1 cellular context compared by ENCODE assay signal in the genomic region with DNA sequence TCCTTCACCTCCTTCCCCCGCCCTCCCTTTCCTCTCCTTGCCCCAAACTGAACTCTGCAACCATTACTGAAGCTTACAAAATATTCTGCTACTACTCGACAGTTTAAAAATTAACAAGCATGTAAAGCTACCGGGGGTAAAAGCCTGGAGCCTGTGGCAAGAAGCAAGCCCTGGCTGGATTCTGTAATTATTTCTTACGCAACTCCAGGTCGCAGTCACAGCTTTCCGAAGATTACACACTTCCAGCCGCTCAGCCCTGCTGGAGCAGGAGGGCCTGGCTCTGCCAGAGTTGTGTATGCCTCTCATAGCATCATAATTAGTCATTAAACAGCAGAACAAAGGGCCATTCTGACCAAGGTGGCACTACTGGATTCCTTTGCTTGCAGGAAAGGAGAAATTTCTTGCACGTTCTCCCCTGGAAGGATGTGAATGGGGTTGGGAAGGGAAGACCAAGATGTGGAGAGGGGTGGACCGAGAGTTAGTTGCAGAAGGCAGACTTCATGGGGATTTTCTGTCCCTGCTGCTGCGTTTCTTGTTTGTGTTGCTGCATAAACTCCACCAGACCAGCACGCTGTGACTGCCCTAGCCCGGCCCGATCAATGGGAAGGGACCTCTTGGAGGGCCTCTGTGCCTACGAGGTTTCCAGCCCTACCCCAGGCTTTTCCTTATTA.
TF ChIP-seq lines count a peak whose summit lies in the region.

No MANE protein-coding gene starts in this region.

TF ChIP-seq in HepG2, 621 proteins besides CTCF, POLR2A, EP300 and RAD21 (continued from another document and continues in another):
- TF ChIP-seq, protein P1, sequence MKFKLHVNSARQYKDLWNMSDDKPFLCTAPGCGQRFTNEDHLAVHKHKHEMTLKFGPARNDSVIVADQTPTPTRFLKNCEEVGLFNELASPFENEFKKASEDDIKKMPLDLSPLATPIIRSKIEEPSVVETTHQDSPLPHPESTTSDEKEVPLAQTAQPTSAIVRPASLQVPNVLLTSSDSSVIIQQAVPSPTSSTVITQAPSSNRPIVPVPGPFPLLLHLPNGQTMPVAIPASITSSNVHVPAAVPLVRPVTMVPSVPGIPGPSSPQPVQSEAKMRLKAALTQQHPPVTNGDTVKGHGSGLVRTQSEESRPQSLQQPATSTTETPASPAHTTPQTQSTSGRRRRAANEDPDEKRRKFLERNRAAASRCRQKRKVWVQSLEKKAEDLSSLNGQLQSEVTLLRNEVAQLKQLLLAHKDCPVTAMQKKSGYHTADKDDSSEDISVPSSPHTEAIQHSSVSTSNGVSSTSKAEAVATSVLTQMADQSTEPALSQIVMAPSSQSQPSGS (CRISPR knock-in tag; IDR thresholded peaks at IDR 0.05): peak; percentile 90
- TF ChIP-seq ZNF605 (CRISPR knock-in tag; IDR thresholded peaks at IDR 0.05) (no peak; the same call in none of the 2 replicates), ZNF619 (CRISPR knock-in tag; IDR thresholded peaks at IDR 0.05) (no peak), LCORL (IDR thresholded peaks at IDR 0.05) (no peak; the same call in 1 of the 2 replicates), LCORL (CRISPR knock-in tag; IDR thresholded peaks at IDR 0.05) (peak; percentile 86), ZNF292 (CRISPR knock-in tag; IDR thresholded peaks at IDR 0.05; ENCODE audit: borderline replicate concordance, low read depth) (peak; percentile 99), ZNF883 (CRISPR knock-in tag; IDR thresholded peaks at IDR 0.05; ENCODE audit: not compliant biosample characterization) (no peak), CREB1 (IDR thresholded peaks at IDR 0.05) (peak; percentile 17; the same call in 1 of the 2 replicates), CREB1 (CRISPR knock-in tag; IDR thresholded peaks at IDR 0.05) (peak; percentile 84), ZNF891 (CRISPR knock-in tag; IDR thresholded peaks at IDR 0.05) (no peak), SKI (IDR thresholded peaks at IDR 0.05; ENCODE audit: partially characterized antibody) (peak; percentile 74), ZNF101 (CRISPR knock-in tag; IDR thresholded peaks at IDR 0.05; ENCODE audit: borderline replicate concordance, low read depth) (no peak), TOE1 (CRISPR knock-in tag; IDR thresholded peaks at IDR 0.05) (peak; percentile 77; the same call in 1 of the 2 replicates), SRY (CRISPR knock-in tag; IDR thresholded peaks at IDR 0.05) (peak; percentile 47; the same call in 1 of the 2 replicates), SCMH1 (CRISPR knock-in tag; IDR thresholded peaks at IDR 0.05; ENCODE audit: borderline replicate concordance) (no peak), KLF11 (CRISPR knock-in tag; IDR thresholded peaks at IDR 0.05) (no peak; the same call in 1 of the 2 replicates), ZFP1 (CRISPR knock-in tag; IDR thresholded peaks at IDR 0.05) (peak; percentile 91; the same call in 1 of the 2 replicates), TP53 (CRISPR knock-in tag; conservative IDR thresholded peaks at IDR 0.05) (no peak), ZSCAN12 (CRISPR knock-in tag; IDR thresholded peaks at IDR 0.05) (no peak), HNRNPH1 (optimal IDR thresholded peaks at IDR 0.05; ENCODE audit: low read depth, low read length) (no peak), JUN (CRISPR knock-in tag; IDR thresholded peaks at IDR 0.05) (no peak; the same call in 1 of the 2 replicates), XBP1 (CRISPR knock-in tag; IDR thresholded peaks at IDR 0.05) (no peak), ZBTB42 (CRISPR knock-in tag; IDR thresholded peaks at IDR 0.05) (no peak; the same call in 1 of the 2 replicates), PRPF4 (IDR thresholded peaks at IDR 0.05; ENCODE audit: low read depth, low read length, poor library complexity, severe bottlenecking) (no peak), ZNF264 (CRISPR knock-in tag; IDR thresholded peaks at IDR 0.05) (no peak), ZMYM4 (CRISPR knock-in tag; IDR thresholded peaks at IDR 0.05) (peak; percentile 93)
- TF ChIP-seq, protein P2, sequence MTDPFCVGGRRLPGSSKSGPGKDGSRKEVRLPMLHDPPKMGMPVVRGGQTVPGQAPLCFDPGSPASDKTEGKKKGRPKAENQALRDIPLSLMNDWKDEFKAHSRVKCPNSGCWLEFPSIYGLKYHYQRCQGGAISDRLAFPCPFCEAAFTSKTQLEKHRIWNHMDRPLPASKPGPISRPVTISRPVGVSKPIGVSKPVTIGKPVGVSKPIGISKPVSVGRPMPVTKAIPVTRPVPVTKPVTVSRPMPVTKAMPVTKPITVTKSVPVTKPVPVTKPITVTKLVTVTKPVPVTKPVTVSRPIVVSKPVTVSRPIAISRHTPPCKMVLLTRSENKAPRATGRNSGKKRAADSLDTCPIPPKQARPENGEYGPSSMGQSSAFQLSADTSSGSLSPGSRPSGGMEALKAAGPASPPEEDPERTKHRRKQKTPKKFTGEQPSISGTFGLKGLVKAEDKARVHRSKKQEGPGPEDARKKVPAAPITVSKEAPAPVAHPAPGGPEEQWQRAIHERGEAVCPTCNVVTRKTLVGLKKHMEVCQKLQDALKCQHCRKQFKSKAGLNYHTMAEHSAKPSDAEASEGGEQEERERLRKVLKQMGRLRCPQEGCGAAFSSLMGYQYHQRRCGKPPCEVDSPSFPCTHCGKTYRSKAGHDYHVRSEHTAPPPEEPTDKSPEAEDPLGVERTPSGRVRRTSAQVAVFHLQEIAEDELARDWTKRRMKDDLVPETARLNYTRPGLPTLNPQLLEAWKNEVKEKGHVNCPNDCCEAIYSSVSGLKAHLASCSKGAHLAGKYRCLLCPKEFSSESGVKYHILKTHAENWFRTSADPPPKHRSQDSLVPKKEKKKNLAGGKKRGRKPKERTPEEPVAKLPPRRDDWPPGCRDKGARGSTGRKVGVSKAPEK (CRISPR knock-in tag; IDR thresholded peaks at IDR 0.05; ENCODE audit: borderline replicate concordance): no peak
- TF ChIP-seq, protein P3, sequence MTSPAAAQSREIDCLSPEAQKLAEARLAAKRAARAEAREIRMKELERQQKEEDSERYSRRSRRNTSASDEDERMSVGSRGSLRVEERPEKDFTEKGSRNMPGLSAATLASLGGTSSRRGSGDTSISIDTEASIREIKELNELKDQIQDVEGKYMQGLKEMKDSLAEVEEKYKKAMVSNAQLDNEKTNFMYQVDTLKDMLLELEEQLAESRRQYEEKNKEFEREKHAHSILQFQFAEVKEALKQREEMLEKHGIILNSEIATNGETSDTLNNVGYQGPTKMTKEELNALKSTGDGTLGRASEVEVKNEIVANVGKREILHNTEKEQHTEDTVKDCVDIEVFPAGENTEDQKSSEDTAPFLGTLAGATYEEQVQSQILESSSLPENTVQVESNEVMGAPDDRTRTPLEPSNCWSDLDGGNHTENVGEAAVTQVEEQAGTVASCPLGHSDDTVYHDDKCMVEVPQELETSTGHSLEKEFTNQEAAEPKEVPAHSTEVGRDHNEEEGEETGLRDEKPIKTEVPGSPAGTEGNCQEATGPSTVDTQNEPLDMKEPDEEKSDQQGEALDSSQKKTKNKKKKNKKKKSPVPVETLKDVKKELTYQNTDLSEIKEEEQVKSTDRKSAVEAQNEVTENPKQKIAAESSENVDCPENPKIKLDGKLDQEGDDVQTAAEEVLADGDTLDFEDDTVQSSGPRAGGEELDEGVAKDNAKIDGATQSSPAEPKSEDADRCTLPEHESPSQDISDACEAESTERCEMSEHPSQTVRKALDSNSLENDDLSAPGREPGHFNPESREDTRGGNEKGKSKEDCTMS (CRISPR knock-in tag; conservative IDR thresholded peaks at IDR 0.05): no peak
- TF ChIP-seq, protein P4, sequence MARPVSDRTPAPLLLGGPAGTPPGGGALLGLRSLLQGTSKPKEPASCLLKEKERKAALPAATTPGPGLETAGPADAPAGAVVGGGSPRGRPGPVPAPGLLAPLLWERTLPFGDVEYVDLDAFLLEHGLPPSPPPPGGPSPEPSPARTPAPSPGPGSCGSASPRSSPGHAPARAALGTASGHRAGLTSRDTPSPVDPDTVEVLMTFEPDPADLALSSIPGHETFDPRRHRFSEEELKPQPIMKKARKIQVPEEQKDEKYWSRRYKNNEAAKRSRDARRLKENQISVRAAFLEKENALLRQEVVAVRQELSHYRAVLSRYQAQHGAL (CRISPR knock-in tag; IDR thresholded peaks at IDR 0.05; ENCODE audit: not compliant biosample characterization): no peak
- TF ChIP-seq, protein P5, sequence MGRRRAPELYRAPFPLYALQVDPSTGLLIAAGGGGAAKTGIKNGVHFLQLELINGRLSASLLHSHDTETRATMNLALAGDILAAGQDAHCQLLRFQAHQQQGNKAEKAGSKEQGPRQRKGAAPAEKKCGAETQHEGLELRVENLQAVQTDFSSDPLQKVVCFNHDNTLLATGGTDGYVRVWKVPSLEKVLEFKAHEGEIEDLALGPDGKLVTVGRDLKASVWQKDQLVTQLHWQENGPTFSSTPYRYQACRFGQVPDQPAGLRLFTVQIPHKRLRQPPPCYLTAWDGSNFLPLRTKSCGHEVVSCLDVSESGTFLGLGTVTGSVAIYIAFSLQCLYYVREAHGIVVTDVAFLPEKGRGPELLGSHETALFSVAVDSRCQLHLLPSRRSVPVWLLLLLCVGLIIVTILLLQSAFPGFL (CRISPR knock-in tag; IDR thresholded peaks at IDR 0.05): no peak
- TF ChIP-seq, protein P6, sequence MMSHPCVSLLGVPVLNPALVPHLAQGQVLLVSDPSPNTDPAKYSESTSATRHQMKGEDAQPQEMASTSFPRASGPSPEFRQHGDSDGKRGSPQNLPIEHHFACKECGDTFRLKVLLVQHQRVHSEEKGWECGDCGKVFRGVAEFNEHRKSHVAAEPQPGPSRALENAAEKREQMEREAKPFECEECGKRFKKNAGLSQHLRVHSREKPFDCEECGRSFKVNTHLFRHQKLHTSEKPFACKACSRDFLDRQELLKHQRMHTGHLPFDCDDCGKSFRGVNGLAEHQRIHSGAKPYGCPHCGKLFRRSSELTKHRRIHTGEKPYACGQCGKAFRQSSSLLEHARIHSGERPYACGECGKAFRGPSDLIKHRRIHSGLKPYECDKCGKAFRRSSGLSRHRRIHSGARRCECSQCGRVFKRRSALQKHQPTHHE (CRISPR knock-in tag; IDR thresholded peaks at IDR 0.05; ENCODE audit: borderline replicate concordance): no peak
- TF ChIP-seq, protein P7, sequence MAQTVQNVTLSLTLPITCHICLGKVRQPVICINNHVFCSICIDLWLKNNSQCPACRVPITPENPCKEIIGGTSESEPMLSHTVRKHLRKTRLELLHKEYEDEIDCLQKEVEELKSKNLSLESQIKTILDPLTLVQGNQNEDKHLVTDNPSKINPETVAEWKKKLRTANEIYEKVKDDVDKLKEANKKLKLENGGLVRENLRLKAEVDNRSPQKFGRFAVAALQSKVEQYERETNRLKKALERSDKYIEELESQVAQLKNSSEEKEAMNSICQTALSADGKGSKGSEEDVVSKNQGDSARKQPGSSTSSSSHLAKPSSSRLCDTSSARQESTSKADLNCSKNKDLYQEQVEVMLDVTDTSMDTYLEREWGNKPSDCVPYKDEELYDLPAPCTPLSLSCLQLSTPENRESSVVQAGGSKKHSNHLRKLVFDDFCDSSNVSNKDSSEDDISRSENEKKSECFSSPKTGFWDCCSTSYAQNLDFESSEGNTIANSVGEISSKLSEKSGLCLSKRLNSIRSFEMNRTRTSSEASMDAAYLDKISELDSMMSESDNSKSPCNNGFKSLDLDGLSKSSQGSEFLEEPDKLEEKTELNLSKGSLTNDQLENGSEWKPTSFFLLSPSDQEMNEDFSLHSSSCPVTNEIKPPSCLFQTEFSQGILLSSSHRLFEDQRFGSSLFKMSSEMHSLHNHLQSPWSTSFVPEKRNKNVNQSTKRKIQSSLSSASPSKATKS (CRISPR knock-in tag; IDR thresholded peaks at IDR 0.05): no peak
- TF ChIP-seq, protein P8, sequence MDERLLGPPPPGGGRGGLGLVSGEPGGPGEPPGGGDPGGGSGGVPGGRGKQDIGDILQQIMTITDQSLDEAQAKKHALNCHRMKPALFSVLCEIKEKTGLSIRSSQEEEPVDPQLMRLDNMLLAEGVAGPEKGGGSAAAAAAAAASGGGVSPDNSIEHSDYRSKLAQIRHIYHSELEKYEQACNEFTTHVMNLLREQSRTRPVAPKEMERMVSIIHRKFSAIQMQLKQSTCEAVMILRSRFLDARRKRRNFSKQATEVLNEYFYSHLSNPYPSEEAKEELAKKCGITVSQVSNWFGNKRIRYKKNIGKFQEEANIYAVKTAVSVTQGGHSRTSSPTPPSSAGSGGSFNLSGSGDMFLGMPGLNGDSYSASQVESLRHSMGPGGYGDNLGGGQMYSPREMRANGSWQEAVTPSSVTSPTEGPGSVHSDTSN (CRISPR knock-in tag; IDR thresholded peaks at IDR 0.05): no peak
- TF ChIP-seq, protein P9, sequence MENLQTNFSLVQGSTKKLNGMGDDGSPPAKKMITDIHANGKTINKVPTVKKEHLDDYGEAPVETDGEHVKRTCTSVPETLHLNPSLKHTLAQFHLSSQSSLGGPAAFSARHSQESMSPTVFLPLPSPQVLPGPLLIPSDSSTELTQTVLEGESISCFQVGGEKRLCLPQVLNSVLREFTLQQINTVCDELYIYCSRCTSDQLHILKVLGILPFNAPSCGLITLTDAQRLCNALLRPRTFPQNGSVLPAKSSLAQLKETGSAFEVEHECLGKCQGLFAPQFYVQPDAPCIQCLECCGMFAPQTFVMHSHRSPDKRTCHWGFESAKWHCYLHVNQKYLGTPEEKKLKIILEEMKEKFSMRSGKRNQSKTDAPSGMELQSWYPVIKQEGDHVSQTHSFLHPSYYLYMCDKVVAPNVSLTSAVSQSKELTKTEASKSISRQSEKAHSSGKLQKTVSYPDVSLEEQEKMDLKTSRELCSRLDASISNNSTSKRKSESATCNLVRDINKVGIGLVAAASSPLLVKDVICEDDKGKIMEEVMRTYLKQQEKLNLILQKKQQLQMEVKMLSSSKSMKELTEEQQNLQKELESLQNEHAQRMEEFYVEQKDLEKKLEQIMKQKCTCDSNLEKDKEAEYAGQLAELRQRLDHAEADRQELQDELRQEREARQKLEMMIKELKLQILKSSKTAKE (CRISPR knock-in tag; IDR thresholded peaks at IDR 0.05; ENCODE audit: borderline replicate concordance): peak; percentile 83
- TF ChIP-seq, protein P10, sequence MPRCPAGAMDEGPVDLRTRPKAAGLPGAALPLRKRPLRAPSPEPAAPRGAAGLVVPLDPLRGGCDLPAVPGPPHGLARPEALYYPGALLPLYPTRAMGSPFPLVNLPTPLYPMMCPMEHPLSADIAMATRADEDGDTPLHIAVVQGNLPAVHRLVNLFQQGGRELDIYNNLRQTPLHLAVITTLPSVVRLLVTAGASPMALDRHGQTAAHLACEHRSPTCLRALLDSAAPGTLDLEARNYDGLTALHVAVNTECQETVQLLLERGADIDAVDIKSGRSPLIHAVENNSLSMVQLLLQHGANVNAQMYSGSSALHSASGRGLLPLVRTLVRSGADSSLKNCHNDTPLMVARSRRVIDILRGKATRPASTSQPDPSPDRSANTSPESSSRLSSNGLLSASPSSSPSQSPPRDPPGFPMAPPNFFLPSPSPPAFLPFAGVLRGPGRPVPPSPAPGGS (CRISPR knock-in tag; IDR thresholded peaks at IDR 0.05): no peak
- TF ChIP-seq, protein P11, sequence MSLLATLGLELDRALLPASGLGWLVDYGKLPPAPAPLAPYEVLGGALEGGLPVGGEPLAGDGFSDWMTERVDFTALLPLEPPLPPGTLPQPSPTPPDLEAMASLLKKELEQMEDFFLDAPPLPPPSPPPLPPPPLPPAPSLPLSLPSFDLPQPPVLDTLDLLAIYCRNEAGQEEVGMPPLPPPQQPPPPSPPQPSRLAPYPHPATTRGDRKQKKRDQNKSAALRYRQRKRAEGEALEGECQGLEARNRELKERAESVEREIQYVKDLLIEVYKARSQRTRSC (CRISPR knock-in tag; IDR thresholded peaks at IDR 0.05; ENCODE audit: low read depth): no peak
